ENCODE assay signal across 1 cellular context in the genomic region with DNA sequence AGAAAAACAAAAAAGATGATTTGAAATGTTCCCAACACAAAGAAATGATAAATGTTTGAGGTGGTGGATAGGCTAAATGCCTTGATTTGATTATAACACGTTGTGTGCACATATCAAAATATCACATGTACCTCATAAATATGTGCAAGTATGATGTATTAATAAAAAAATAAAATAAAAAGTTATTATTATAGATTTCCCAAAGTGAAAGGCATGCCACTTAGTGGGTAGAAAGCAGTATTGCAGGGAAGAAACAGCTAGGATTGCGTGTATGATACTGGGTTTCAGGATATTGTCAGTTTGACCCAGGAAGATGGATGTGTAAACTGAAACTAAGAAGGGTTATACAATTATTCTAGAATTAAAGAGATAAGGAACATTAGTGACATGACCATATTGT.
TF ChIP-seq lines count a peak whose summit lies in the region.

No MANE protein-coding gene starts in this region.

TF ChIP-seq in WTC11, 78 proteins besides CTCF, POLR2A, EP300 and RAD21 (continued from another document):
- TF ChIP-seq, protein P1, sequence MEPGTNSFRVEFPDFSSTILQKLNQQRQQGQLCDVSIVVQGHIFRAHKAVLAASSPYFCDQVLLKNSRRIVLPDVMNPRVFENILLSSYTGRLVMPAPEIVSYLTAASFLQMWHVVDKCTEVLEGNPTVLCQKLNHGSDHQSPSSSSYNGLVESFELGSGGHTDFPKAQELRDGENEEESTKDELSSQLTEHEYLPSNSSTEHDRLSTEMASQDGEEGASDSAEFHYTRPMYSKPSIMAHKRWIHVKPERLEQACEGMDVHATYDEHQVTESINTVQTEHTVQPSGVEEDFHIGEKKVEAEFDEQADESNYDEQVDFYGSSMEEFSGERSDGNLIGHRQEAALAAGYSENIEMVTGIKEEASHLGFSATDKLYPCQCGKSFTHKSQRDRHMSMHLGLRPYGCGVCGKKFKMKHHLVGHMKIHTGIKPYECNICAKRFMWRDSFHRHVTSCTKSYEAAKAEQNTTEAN (CRISPR knock-in tag; IDR thresholded peaks at IDR 0.05): no peak
- no peak for TF ChIP-seq PRRX2 (CRISPR knock-in tag; IDR thresholded peaks at IDR 0.05)
- TF ChIP-seq, protein P2, sequence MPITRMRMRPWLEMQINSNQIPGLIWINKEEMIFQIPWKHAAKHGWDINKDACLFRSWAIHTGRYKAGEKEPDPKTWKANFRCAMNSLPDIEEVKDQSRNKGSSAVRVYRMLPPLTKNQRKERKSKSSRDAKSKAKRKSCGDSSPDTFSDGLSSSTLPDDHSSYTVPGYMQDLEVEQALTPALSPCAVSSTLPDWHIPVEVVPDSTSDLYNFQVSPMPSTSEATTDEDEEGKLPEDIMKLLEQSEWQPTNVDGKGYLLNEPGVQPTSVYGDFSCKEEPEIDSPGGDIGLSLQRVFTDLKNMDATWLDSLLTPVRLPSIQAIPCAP (CRISPR knock-in tag; IDR thresholded peaks at IDR 0.05): no peak
- TF ChIP-seq FOXP1 (CRISPR knock-in tag; IDR thresholded peaks at IDR 0.05; ENCODE audit: borderline replicate concordance): no peak
- TF ChIP-seq NFE2L1 (CRISPR knock-in tag; IDR thresholded peaks at IDR 0.05): no peak
- TF ChIP-seq, protein P3, sequence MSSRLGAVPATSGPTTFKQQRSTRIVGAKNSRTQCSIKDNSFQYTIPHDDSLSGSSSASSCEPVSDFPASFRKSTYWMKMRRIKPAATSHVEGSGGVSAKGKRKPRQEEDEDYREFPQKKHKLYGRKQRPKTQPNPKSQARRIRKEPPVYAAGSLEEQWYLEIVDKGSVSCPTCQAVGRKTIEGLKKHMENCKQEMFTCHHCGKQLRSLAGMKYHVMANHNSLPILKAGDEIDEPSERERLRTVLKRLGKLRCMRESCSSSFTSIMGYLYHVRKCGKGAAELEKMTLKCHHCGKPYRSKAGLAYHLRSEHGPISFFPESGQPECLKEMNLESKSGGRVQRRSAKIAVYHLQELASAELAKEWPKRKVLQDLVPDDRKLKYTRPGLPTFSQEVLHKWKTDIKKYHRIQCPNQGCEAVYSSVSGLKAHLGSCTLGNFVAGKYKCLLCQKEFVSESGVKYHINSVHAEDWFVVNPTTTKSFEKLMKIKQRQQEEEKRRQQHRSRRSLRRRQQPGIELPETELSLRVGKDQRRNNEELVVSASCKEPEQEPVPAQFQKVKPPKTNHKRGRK (CRISPR knock-in tag; IDR thresholded peaks at IDR 0.05; ENCODE audit: borderline replicate concordance): no peak
- no peak for TF ChIP-seq ZNF121 (CRISPR knock-in tag; IDR thresholded peaks at IDR 0.05)
- TF ChIP-seq, protein P4, sequence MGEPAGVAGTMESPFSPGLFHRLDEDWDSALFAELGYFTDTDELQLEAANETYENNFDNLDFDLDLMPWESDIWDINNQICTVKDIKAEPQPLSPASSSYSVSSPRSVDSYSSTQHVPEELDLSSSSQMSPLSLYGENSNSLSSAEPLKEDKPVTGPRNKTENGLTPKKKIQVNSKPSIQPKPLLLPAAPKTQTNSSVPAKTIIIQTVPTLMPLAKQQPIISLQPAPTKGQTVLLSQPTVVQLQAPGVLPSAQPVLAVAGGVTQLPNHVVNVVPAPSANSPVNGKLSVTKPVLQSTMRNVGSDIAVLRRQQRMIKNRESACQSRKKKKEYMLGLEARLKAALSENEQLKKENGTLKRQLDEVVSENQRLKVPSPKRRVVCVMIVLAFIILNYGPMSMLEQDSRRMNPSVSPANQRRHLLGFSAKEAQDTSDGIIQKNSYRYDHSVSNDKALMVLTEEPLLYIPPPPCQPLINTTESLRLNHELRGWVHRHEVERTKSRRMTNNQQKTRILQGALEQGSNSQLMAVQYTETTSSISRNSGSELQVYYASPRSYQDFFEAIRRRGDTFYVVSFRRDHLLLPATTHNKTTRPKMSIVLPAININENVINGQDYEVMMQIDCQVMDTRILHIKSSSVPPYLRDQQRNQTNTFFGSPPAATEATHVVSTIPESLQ (CRISPR knock-in tag; IDR thresholded peaks at IDR 0.05): no peak
